ENCODE assay signal across 9 cellular contexts in the genomic region with DNA sequence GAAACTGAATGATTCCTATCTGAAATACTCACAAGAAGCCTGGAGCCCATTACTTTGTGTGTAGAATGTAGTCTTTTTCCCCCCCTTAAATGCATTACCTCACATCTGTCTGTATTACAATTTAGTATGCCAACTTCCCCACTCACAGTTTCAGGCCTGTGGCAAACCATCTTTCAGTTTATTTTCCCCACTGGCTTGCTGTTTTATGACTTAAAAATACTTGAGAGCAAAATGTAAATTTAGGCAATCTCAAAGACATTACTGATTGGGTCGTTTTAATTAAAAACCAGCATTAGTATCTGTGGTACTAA. TPM values are rescaled to one million over a fixed set of nuclear protein-coding genes. Genes with fewer than 3 reads are reported as not detected.
DNase-seq lines count a peak whose midpoint lies in the region; ATAC-seq and TF ChIP-seq lines count a peak whose summit lies in the region.
"Had no signal": no experiment of that assay in that cellular context is flagged by ENCODE, and none has a peak within 500 bp of the region (broad histone marks: within the 10 kb centered on the region; RNA-seq: fewer than 3 reads in every experiment).

No MANE protein-coding gene starts in this region.

- peaks cover 55 to 82% of the 10 kb centered on the region in 2 experiments for H3K79me1 ChIP-seq in IMR-90 (ENCODE audit: low read depth in 1 of 2, low read length in 2 of 2)

- H3K4me1 ChIP-seq in IMR-90 (ENCODE audit: control insufficient read depth, insufficient read depth, low read length) (peaks cover 20% of the 10 kb centered on the region), muscle layer of duodenum (ENCODE audit: control insufficient read depth in 1 of 2, insufficient read depth in 2 of 2, low read length in 2 of 2) (peaks cover 24 to 26% of the 10 kb centered on the region in 2 donors)

- H3K9me3 ChIP-seq in IMR-90 (ENCODE audit: control insufficient read depth, insufficient read depth, low read length) (no peaks in the 10 kb centered on the region), muscle layer of duodenum (ENCODE audit: control insufficient read depth in 1 of 2, low read length in 2 of 2) (no peaks in the 10 kb centered on the region)

- H4K20me1 ChIP-seq in IMR-90 (ENCODE audit: insufficient read depth, low read length), result peaks cover 27% of the 10 kb centered on the region

- H3K56ac ChIP-seq in IMR-90 (ENCODE audit: extremely low read depth, insufficient read depth, low read length), result no peak overlapping the region

- BruUV-seq in IMR-90 (replicated peaks; lab: Mats Ljungman, UMichigan), result no TSS peak

- peak overlapping the region; percentile 99 for H3K27ac Mint-ChIP-seq in activated CD8-positive, alpha-beta T cell treated with anti-CD3 and anti-CD28 coated beads, Interleukin-2, amount 10 ng/mL, durations not matched to agents 7 days and 5 days

- H2BK5ac ChIP-seq in IMR-90 (ENCODE audit: low read depth, low read length, poor library complexity, severe bottlenecking), result no peak overlapping the region

- H4K91ac ChIP-seq in IMR-90 (ENCODE audit: insufficient read depth, low read depth, low read length), result no peak overlapping the region

- dilution Hi-C loops in IMR-90 (cut with HindIII; ENCODE audit: low sequenced_read_pairs, unreplicated experiment), result no loop called here

- H3K4me3 Mint-ChIP-seq in activated CD8-positive, alpha-beta T cell treated with anti-CD3 and anti-CD28 coated beads, Interleukin-2, amount 10 ng/mL, durations not matched to agents 7 days and 5 days, result peak overlapping the region; percentile 61

- H3K27me3 ChIP-seq in IMR-90 (ENCODE audit: control insufficient read depth, insufficient read depth, low read length) (no peaks in the 10 kb centered on the region), muscle layer of duodenum (ENCODE audit: low read depth, low read length) (no peaks in the 10 kb centered on the region)

- no peak overlapping the region for H2AFZ ChIP-seq in IMR-90 (replicated peaks; ENCODE audit: low read length, poor library complexity)

- H3K9me1 ChIP-seq in IMR-90 (ENCODE audit: insufficient read depth, low read length), result peaks cover 20% of the 10 kb centered on the region

- no peak overlapping the region for H3K14ac ChIP-seq in IMR-90 (replicated peaks; ENCODE audit: low read depth, low read length)

- TF ChIP-seq CTCF in IMR-90 (conservative IDR thresholded peaks at IDR 0.05; ENCODE audit: low read depth, low read length) (no peak), GM10248 (IDR thresholded peaks at IDR 0.05; ENCODE audit: control extremely low read depth, extremely low read depth, low read depth, missing control alignments) (no peak)

- no CpG with 5 or more reads among the region's 1 CpG for WGBS in IMR-90 (ENCODE audit: extremely low coverage in 2 of 2, insufficient read length in 1 of 2), 2 experiments

- no peak for TF ChIP-seq POLR2A in IMR-90 (IDR thresholded peaks at IDR 0.05; ENCODE audit: low read depth, low read length)

- intact Hi-C loops in IMR-90 (cut with micrococcal nuclease), result no loop called here

- H2AK5ac ChIP-seq in IMR-90 (ENCODE audit: low read depth, low read length), result 0 out of 2 replicates have a peak overlapping the region, but pooled peaks have one; percentile 19

- no peak overlapping the region for H4K5ac ChIP-seq in IMR-90 (ENCODE audit: low read depth, low read length)

- ATAC-seq in IMR-90 (ENCODE audit: low read depth) (no peak), GM21360 (IDR thresholded peaks at IDR 0.05; ENCODE audit: unreplicated experiment) (no peak)
- ATAC-seq in activated CD8-positive, alpha-beta T cell treated with anti-CD3 and anti-CD28 coated beads, Interleukin-2, amount 10 ng/mL, durations not matched to agents 7 days and 5 days, result no peak

- H3K27ac ChIP-seq in IMR-90 (ENCODE audit: insufficient read depth, low read length), result no peak overlapping the region
- H3K27ac ChIP-seq in muscle layer of duodenum (ENCODE audit: low read length), result peak overlapping the region; percentile 43

- no peak overlapping the region for H3K4ac ChIP-seq in IMR-90 (ENCODE audit: low read depth, low read length)

- H3K36me3 Mint-ChIP-seq in activated CD8-positive, alpha-beta T cell treated with anti-CD3 and anti-CD28 coated beads, Interleukin-2, amount 10 ng/mL, durations not matched to agents 7 days and 5 days (ENCODE audit: low read depth), result peaks cover 41% of the 10 kb centered on the region

- TF ChIP-seq RAD21 in IMR-90 (IDR thresholded peaks at IDR 0.05; ENCODE audit: low read length), result no peak

- H2BK15ac ChIP-seq in IMR-90 (ENCODE audit: low read depth, low read length), result no peak overlapping the region

- no peak overlapping the region for H3K4me3 ChIP-seq in IMR-90 (ENCODE audit: insufficient read depth, low read depth, low read length)
- no peak overlapping the region for H3K4me3 ChIP-seq in muscle layer of duodenum (ENCODE audit: low read depth in 1 of 2, low read length in 2 of 2)

- H3K4me2 ChIP-seq in IMR-90 (ENCODE audit: low read depth, low read length), result no peak overlapping the region

- CTCF ChIA-PET in IMR-90 (lab: Yijun Ruan, JAX) (no interaction called here), GM10248 (lab: Yijun Ruan, JAX) (interaction anchor here (0.8 to 2.3 kb wide), 6 partner anchors 8 to 74 kb away, joined by 3 to 7 read pairs (median 6); no protein-coding TSS in a partner anchor)
- CTCF ChIA-PET in activated CD8-positive, alpha-beta T cell treated with anti-CD3 and anti-CD28 coated beads, Interleukin-2, amount 10 ng/mL, durations not matched to agents 7 days and 5 days (lab: Charles Lee), result interaction anchor here (1.0 to 1.3 kb wide), 4 partner anchors 18 to 32 kb away, joined by 3 to 5 read pairs (median 3); no protein-coding TSS in a partner anchor

- H3K36me3 ChIP-seq in IMR-90 (ENCODE audit: control insufficient read depth, insufficient read depth, low read length), result no peaks in the 10 kb centered on the region
- no peaks in the 10 kb centered on the region for H3K36me3 ChIP-seq in muscle layer of duodenum (ENCODE audit: control insufficient read depth in 1 of 2, insufficient read depth in 2 of 2, low read length in 2 of 2)

- no peak overlapping the region for H4K8ac ChIP-seq in IMR-90 (ENCODE audit: low read depth in 2 of 2, low read length in 2 of 2)

- no peaks in the 10 kb centered on the region for H3K9me3 Mint-ChIP-seq in activated CD8-positive, alpha-beta T cell treated with anti-CD3 and anti-CD28 coated beads, Interleukin-2, amount 10 ng/mL, durations not matched to agents 7 days and 5 days (ENCODE audit: insufficient read depth)

- no peak overlapping the region for H3K9ac ChIP-seq in IMR-90 (ENCODE audit: low read depth, low read length)

- no peak overlapping the region for H2BK120ac ChIP-seq in IMR-90 (ENCODE audit: low read depth, low read length)

- no peak overlapping the region for H2BK20ac ChIP-seq in IMR-90 (ENCODE audit: low read depth, low read length)

- no peak overlapping the region for H2AK9ac ChIP-seq in IMR-90 (replicated peaks; ENCODE audit: low read depth, low read length, poor library complexity)

- no peak overlapping the region for H3K18ac ChIP-seq in IMR-90 (ENCODE audit: low read depth, low read length)

- no peak overlapping the region for H3K23ac ChIP-seq in IMR-90 (ENCODE audit: low read depth, low read length)

- POLR2A ChIA-PET in IMR-90 (lab: Charles Lee; ENCODE audit: unreplicated experiment), result no interaction called here
- POLR2A ChIA-PET in activated CD8-positive, alpha-beta T cell treated with anti-CD3 and anti-CD28 coated beads, Interleukin-2, amount 10 ng/mL, durations not matched to agents 7 days and 5 days (lab: Charles Lee), result interaction anchor here (1.0 to 4.7 kb wide), 7 partner anchors 13 to 38 kb away, joined by 3 to 35 read pairs (median 15); a partner anchor contains a TSS
- POLR2A ChIA-PET in GM10248 (lab: Yijun Ruan, JAX), result interaction anchor here (1.0 to 1.2 kb wide), 2 partner anchors 21 to 78 kb away, joined by 3 to 4 read pairs; no protein-coding TSS in a partner anchor

- in situ Hi-C loops in IMR-90 (cut with MboI; ENCODE audit: low sequenced_read_pairs), result no loop called here

- no peaks in the 10 kb centered on the region for H3K27me3 Mint-ChIP-seq in activated CD8-positive, alpha-beta T cell treated with anti-CD3 and anti-CD28 coated beads, Interleukin-2, amount 10 ng/mL, durations not matched to agents 7 days and 5 days (ENCODE audit: low read depth)

- peaks cover 87% of the 10 kb centered on the region for H3K4me1 Mint-ChIP-seq in activated CD8-positive, alpha-beta T cell treated with anti-CD3 and anti-CD28 coated beads, Interleukin-2, amount 10 ng/mL, durations not matched to agents 7 days and 5 days (ENCODE audit: low read depth)

- DNase-seq in CD1c-positive myeloid dendritic cell (ENCODE audit: extremely low spot score), result peak; percentile 45
- no peak for DNase-seq in IMR-90
- DNase-seq in activated CD8-positive, alpha-beta T cell treated with anti-CD3 and anti-CD28 coated beads, Interleukin-2, amount 10 ng/mL, durations not matched to agents 7 days and 5 days, result peak; percentile 20
- no peak for DNase-seq in activated effector memory CD4-positive, alpha-beta T cell treated with anti-CD3 and anti-CD28 coated beads, Interleukin-2, amount 50 U/mL, for 16 hours
- no peak for DNase-seq in GM10248 (ENCODE audit: extremely low spot score)
- DNase-seq in iPS-NIHi7 (ENCODE audit: extremely low spot score), result no peak
- DNase-seq: NCI-H774 had no signal

TF ChIP-seq in IMR-90, 13 proteins besides CTCF, POLR2A, EP300 and RAD21 (continues in another document):
- TF ChIP-seq SMC3 (IDR thresholded peaks at IDR 0.05; ENCODE audit: low read depth, low read length) (no peak), MAFK (IDR thresholded peaks at IDR 0.05; ENCODE audit: low read depth, low read length) (no peak), MAZ (IDR thresholded peaks at IDR 0.05; ENCODE audit: borderline replicate concordance, low read depth, low read length) (no peak), CHD1 (IDR thresholded peaks at IDR 0.05; ENCODE audit: low read depth, low read length) (no peak), FOS (IDR thresholded peaks at IDR 0.05; ENCODE audit: low read depth, low read length) (no peak)
- TF ChIP-seq, protein P1, sequence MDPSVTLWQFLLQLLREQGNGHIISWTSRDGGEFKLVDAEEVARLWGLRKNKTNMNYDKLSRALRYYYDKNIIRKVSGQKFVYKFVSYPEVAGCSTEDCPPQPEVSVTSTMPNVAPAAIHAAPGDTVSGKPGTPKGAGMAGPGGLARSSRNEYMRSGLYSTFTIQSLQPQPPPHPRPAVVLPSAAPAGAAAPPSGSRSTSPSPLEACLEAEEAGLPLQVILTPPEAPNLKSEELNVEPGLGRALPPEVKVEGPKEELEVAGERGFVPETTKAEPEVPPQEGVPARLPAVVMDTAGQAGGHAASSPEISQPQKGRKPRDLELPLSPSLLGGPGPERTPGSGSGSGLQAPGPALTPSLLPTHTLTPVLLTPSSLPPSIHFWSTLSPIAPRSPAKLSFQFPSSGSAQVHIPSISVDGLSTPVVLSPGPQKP (IDR thresholded peaks at IDR 0.05; ENCODE audit: borderline replicate concordance, low read depth, low read length), result no peak

RNA-seq across cellular contexts. Expression of a gene that starts 30.4 kb away (rescaled TPM):
- total RNA-seq in IMR-90 (2012; rRNA removed), result 18.1 and 21.9 TPM in 2 replicates
- polyA plus RNA-seq in IMR-90 (2012; rRNA removed), result 8.8 and 9.8 TPM in 2 replicates
- polyA plus RNA-seq in IMR-90 (2012; cell fraction: cytosol; rRNA removed), result 2.7 and 3.9 TPM in 2 replicates
- 1.3 and 7.1 TPM in 2 replicates for polyA plus RNA-seq in IMR-90 (2012; cell fraction: nucleus; rRNA removed; ENCODE audit: low replicate concordance)
- 100 to 1,000 TPM; 154 to 164 TPM for total RNA-seq in activated CD8-positive, alpha-beta T cell treated with anti-CD3 and anti-CD28 coated beads, Interleukin-2, amount 10 ng/mL, durations not matched to agents 7 days and 5 days

Comparison
In these comparisons a context has a peak if more than half of its experiments do, and no peak if none do; other contexts are left out.
1. DNase-seq: peak in CD1c-positive myeloid dendritic cell (single experiment) and activated CD8-positive, alpha-beta T cell treated with anti-CD3 and anti-CD28 coated beads, Interleukin-2, amount 10 ng/mL, durations not matched to agents 7 days and 5 days (single experiment); none in IMR-90 (single experiment), activated effector memory CD4-positive, alpha-beta T cell treated with anti-CD3 and anti-CD28 coated beads, Interleukin-2, amount 50 U/mL, for 16 hours (single experiment), GM10248 (single experiment) and iPS-NIHi7 (single experiment).